ENCODE assay signal across 1 cellular context in the genomic region with DNA sequence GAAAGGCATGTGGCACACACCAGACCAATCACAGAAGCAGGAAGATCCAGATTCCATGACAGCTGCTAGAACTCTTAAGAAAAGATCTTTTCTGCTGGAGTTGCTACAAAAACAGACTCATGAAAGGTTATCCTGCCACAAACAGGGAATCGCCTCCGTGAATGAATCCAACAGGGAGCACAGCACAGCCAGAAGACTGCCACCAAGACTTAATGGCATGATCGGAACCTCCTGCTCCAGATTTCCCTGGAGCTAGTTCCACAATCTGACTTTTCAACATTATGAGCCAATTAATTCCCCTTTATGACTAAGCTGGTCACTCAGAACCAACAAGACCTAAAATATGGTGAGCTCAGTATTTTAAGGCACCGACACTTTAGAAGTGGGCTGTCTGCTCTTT.
TF ChIP-seq lines count a peak whose summit lies in the region.

No MANE protein-coding gene starts in this region.

TF ChIP-seq in GM23338, 12 proteins besides CTCF, POLR2A, EP300 and RAD21 (continued from another document):
- TF ChIP-seq, protein P1, sequence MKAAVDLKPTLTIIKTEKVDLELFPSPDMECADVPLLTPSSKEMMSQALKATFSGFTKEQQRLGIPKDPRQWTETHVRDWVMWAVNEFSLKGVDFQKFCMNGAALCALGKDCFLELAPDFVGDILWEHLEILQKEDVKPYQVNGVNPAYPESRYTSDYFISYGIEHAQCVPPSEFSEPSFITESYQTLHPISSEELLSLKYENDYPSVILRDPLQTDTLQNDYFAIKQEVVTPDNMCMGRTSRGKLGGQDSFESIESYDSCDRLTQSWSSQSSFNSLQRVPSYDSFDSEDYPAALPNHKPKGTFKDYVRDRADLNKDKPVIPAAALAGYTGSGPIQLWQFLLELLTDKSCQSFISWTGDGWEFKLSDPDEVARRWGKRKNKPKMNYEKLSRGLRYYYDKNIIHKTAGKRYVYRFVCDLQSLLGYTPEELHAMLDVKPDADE (IDR thresholded peaks at IDR 0.05), result no peak
- TF ChIP-seq ZNF114 (CRISPR knock-in tag; IDR thresholded peaks at IDR 0.05), result no peak
- no peak for TF ChIP-seq JUNB (IDR thresholded peaks at IDR 0.05; ENCODE audit: unreplicated experiment)
- no peak for TF ChIP-seq NANOG (IDR thresholded peaks at IDR 0.05; ENCODE audit: borderline replicate concordance)
- TF ChIP-seq, protein P2, sequence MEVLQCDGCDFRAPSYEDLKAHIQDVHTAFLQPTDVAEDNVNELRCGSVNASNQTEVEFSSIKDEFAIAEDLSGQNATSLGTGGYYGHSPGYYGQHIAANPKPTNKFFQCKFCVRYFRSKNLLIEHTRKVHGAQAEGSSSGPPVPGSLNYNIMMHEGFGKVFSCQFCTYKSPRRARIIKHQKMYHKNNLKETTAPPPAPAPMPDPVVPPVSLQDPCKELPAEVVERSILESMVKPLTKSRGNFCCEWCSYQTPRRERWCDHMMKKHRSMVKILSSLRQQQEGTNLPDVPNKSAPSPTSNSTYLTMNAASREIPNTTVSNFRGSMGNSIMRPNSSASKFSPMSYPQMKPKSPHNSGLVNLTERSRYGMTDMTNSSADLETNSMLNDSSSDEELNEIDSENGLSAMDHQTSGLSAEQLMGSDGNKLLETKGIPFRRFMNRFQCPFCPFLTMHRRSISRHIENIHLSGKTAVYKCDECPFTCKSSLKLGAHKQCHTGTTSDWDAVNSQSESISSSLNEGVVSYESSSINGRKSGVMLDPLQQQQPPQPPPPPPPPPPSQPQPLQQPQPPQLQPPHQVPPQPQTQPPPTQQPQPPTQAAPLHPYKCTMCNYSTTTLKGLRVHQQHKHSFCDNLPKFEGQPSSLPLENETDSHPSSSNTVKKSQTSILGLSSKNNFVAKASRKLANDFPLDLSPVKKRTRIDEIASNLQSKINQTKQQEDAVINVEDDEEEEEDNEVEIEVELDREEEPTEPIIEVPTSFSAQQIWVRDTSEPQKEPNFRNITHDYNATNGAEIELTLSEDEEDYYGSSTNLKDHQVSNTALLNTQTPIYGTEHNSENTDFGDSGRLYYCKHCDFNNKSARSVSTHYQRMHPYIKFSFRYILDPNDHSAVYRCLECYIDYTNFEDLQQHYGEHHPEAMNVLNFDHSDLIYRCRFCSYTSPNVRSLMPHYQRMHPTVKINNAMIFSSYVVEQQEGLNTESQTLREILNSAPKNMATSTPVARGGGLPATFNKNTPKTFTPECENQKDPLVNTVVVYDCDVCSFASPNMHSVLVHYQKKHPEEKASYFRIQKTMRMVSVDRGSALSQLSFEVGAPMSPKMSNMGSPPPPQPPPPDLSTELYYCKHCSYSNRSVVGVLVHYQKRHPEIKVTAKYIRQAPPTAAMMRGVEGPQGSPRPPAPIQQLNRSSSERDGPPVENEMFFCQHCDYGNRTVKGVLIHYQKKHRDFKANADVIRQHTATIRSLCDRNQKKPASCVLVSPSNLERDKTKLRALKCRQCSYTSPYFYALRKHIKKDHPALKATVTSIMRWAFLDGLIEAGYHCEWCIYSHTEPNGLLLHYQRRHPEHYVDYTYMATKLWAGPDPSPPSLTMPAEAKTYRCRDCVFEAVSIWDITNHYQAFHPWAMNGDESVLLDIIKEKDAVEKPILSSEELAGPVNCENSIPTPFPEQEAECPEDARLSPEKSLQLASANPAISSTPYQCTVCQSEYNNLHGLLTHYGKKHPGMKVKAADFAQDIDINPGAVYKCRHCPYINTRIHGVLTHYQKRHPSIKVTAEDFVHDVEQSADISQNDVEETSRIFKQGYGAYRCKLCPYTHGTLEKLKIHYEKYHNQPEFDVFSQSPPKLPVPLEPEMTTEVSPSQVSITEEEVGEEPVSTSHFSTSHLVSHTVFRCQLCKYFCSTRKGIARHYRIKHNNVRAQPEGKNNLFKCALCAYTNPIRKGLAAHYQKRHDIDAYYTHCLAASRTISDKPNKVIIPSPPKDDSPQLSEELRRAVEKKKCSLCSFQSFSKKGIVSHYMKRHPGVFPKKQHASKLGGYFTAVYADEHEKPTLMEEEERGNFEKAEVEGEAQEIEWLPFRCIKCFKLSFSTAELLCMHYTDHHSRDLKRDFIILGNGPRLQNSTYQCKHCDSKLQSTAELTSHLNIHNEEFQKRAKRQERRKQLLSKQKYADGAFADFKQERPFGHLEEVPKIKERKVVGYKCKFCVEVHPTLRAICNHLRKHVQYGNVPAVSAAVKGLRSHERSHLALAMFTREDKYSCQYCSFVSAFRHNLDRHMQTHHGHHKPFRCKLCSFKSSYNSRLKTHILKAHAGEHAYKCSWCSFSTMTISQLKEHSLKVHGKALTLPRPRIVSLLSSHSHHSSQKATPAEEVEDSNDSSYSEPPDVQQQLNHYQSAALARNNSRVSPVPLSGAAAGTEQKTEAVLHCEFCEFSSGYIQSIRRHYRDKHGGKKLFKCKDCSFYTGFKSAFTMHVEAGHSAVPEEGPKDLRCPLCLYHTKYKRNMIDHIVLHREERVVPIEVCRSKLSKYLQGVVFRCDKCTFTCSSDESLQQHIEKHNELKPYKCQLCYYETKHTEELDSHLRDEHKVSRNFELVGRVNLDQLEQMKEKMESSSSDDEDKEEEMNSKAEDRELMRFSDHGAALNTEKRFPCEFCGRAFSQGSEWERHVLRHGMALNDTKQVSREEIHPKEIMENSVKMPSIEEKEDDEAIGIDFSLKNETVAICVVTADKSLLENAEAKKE (CRISPR knock-in tag; IDR thresholded peaks at IDR 0.05), result no peak
